Comparison of ENCODE assay signal across 12 cellular contexts in the genomic region with DNA sequence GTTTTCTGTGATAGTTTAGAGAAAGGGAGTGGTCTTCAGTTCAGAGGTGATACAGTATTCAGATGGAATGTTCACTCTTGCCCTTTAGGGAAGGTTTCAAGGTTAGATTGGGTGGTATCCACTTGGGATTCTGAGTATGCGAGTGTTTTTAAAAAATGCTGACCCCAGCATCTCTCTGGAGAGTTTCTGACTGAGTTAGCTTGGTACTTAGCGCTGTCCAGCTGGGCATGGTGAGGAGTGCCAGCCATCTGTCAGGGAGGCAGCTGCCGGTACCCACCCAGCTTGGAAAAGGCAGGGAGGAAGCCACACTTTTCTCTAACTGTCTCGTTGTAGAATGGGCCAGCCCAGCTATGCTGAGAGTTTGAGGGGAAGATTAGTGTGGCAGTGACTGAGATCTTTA.
DNase-seq lines count a peak whose midpoint lies in the region; ATAC-seq lines count a peak whose summit lies in the region.
"Had no signal": no experiment of that assay in that cellular context is flagged by ENCODE, and none has a peak within 500 bp of the region (broad histone marks: within the 10 kb centered on the region; RNA-seq: fewer than 3 reads in every experiment).

No MANE protein-coding gene starts in this region.

- peak overlapping the region in 7 of 10 donors; percentile 30 to 84 (median 78) for H3K4me3 Mint-ChIP-seq in naive thymus-derived CD8-positive, alpha-beta T cell
- H3K4me3 Mint-ChIP-seq: CD14-positive monocyte had no signal

- intact Hi-C loops in Right ventricle myocardium inferior (cut with DNase I) (no loop called here), cardiac septum (cut with DNase I) (no loop called here)

- H3K27me3 Mint-ChIP-seq in naive thymus-derived CD8-positive, alpha-beta T cell, result no peaks in the 10 kb centered on the region

- DNase-seq in Right ventricle myocardium inferior (ENCODE audit: missing footprints) (no peak), cardiac septum (ENCODE audit: low spot score) (no peak), HuH-7 (ENCODE audit: low spot score) (no peak)
- DNase-seq in effector memory CD4-positive, alpha-beta T cell, result no peak
- DNase-seq in naive thymus-derived CD8-positive, alpha-beta T cell, result no peak
- no peak for DNase-seq in stimulated activated CD4-positive, alpha-beta T cell treated with anti-CD3 and anti-CD28 coated beads, Interleukin-1b, Interleukin-23, amount 100 ng/mL, for 48 hours
- DNase-seq: mucosa of descending colon; SK-N-SH; stimulated activated CD4-positive, alpha-beta T cell treated with anti-CD3 and anti-CD28 coated beads, Interleukin-4, amount 100 ng/mL, for 1 hour had no signal

- H3K4me1 ChIP-seq in effector memory CD4-positive, alpha-beta T cell (ENCODE audit: control insufficient read depth, insufficient read depth, low read length, poor library complexity, severe bottlenecking), result peaks cover 47% of the 10 kb centered on the region

- POLR2A ChIA-PET in naive thymus-derived CD8-positive, alpha-beta T cell (lab: Charles Lee), result interaction anchor here (1.1 to 1.2 kb wide), 2 partner anchors 11 to 25 kb away, joined by 4 read pairs; no protein-coding TSS in a partner anchor

- H3K4me3 ChIP-seq in effector memory CD4-positive, alpha-beta T cell (ENCODE audit: insufficient read depth, low read depth, low read length, poor library complexity, severe bottlenecking), result no peak overlapping the region
- H3K4me3 ChIP-seq: mucosa of descending colon had no signal

- ATAC-seq in Right ventricle myocardium inferior, result peak; percentile 24
- ATAC-seq in naive thymus-derived CD8-positive, alpha-beta T cell, result no peak
- ATAC-seq in GM21619 (IDR thresholded peaks at IDR 0.05; ENCODE audit: unreplicated experiment), result no peak
- ATAC-seq in GM19351 (IDR thresholded peaks at IDR 0.05; ENCODE audit: unreplicated experiment), result no peak

- peak overlapping the region; percentile 85 to 99 (median 98) for H3K27ac Mint-ChIP-seq in naive thymus-derived CD8-positive, alpha-beta T cell

- H3K9me3 ChIP-seq in effector memory CD4-positive, alpha-beta T cell (ENCODE audit: control insufficient read depth, low read length), result no peaks in the 10 kb centered on the region
- H3K9me3 ChIP-seq: mucosa of descending colon, SK-N-SH had no signal

- peaks cover 60 to 91% (median 90%) of the 10 kb centered on the region in 4 donors for H3K4me1 Mint-ChIP-seq in naive thymus-derived CD8-positive, alpha-beta T cell

- peak overlapping the region; percentile 19 for H3K27ac ChIP-seq in effector memory CD4-positive, alpha-beta T cell (ENCODE audit: insufficient read depth, low read length, poor library complexity, severe bottlenecking)

- peaks cover 0 to 13% (median 7%) of the 10 kb centered on the region in 3 donors for H3K36me3 Mint-ChIP-seq in naive thymus-derived CD8-positive, alpha-beta T cell

- no peaks in the 10 kb centered on the region for H3K27me3 ChIP-seq in effector memory CD4-positive, alpha-beta T cell (replicated peaks; ENCODE audit: control insufficient read depth, insufficient read depth, low read length, poor library complexity, severe bottlenecking)

- H3K36me3 ChIP-seq in effector memory CD4-positive, alpha-beta T cell (ENCODE audit: control insufficient read depth, insufficient read depth, low read length), result peaks cover 2% of the 10 kb centered on the region

- H3K9me3 Mint-ChIP-seq in naive thymus-derived CD8-positive, alpha-beta T cell, result no peaks in the 10 kb centered on the region
